In genomic region chr7:157010588-157011332, GRCh38 we compare ENCODE assay signal across 2 cellular contexts.
TF ChIP-seq lines count a peak whose summit lies in the region.

Gene MNX1, minus strand, starts transcription at chr7:157010663. Its CDS starts 313 bp downstream, at chr7:157010350.

TF ChIP-seq in A549, 52 proteins besides CTCF, POLR2A, EP300 and RAD21 (continued from another document):
- TF ChIP-seq PBX3 (IDR thresholded peaks at IDR 0.05) (no peak), MAX (IDR thresholded peaks at IDR 0.05) (peak; percentile 48; the same call in 1 of the 2 replicates), CBX8 (IDR thresholded peaks at IDR 0.05) (no peak), HOXA7 (CRISPR knock-in tag; IDR thresholded peaks at IDR 0.05) (no peak), FOSL2 (IDR thresholded peaks at IDR 0.05) (no peak), FOSL2 (CRISPR knock-in tag; IDR thresholded peaks at IDR 0.05) (no peak), EHF (CRISPR knock-in tag; IDR thresholded peaks at IDR 0.05) (no peak), POLR2AphosphoS2 (conservative IDR thresholded peaks at IDR 0.05; ENCODE audit: low read length) (no peak), MAFK (IDR thresholded peaks at IDR 0.05; ENCODE audit: partially characterized antibody) (no peak), KDM5A (IDR thresholded peaks at IDR 0.05) (no peak), KDM1A (IDR thresholded peaks at IDR 0.05; ENCODE audit: low read depth) (no peak), ZNF302 (CRISPR knock-in tag; IDR thresholded peaks at IDR 0.05) (no peak), ZC3H11A (IDR thresholded peaks at IDR 0.05) (no peak), ELK1 (IDR thresholded peaks at IDR 0.05; ENCODE audit: low read depth, low read length) (no peak), BCL3 (IDR thresholded peaks at IDR 0.05) (peak; percentile 29; the same call in 1 of the 3 replicates), JUN (IDR thresholded peaks at IDR 0.05) (peak; percentile 15 to 71; a peak in 3 of 5 replicates), FOXS1 (CRISPR knock-in tag; IDR thresholded peaks at IDR 0.05) (no peak), PHF8 (IDR thresholded peaks at IDR 0.05; ENCODE audit: borderline replicate concordance, low read depth) (peak; percentile 37; the same call in 1 of the 2 replicates), MYC (IDR thresholded peaks at IDR 0.05; ENCODE audit: borderline replicate concordance, low read length) (no peak), NPAS2 (CRISPR knock-in tag; IDR thresholded peaks at IDR 0.05; ENCODE audit: borderline replicate concordance) (no peak), CEBPB (IDR thresholded peaks at IDR 0.05) (no peak), NFE2L2 (conservative IDR thresholded peaks at IDR 0.05; ENCODE audit: low read length) (no peak), ATOH8 (CRISPR knock-in tag; IDR thresholded peaks at IDR 0.05; ENCODE audit: low read depth) (no peak), HEYL (CRISPR knock-in tag; IDR thresholded peaks at IDR 0.05) (no peak), TP53 (CRISPR knock-in tag; IDR thresholded peaks at IDR 0.05) (no peak)

TF ChIP-seq in endothelial cell of umbilical vein, 7 proteins besides CTCF, POLR2A, EP300 and RAD21 (continued from another document):
- no peak for TF ChIP-seq EZH2 (IDR thresholded peaks at IDR 0.05; ENCODE audit: borderline replicate concordance, low read depth, low read length, severe bottlenecking)
- no peak for TF ChIP-seq MYC (IDR thresholded peaks at IDR 0.05; ENCODE audit: low read depth, low read length)
- TF ChIP-seq FOS (IDR thresholded peaks at IDR 0.05; ENCODE audit: borderline replicate concordance, insufficient read depth, low read length) = no peak
- no peak for TF ChIP-seq GATA2 (IDR thresholded peaks at IDR 0.05; ENCODE audit: insufficient read depth, insufficient read length, low read depth, low read length)
